In the genomic region with DNA sequence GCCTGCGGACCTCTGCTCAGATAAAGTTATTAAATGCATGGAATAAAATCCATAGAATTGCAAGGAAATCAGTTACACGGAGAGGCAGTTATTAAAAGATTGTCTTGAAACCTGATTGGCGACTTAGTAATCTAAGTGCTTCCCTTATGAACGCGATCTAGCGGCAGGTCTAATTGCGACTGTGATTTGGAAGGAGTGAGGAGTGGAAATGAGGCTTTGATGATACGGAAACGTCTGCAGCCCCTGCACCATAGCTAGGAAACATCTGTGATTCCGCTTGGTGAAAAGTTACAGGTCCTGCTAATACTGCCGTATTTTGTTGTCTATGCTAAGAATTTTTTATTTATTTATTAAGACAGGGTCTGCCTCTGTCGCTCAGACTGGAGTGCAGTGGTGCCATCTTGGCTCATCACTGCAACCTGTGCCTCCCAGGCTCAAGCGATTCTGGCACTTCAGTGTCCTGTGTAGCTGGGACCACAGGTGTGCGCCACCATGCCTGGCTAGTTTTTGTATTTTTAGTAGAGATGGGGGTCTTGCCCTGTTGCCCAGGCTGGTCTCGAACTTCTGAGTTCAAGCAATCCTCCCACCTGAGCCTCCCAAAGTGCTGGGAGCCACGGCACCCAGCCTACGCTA, we compare ENCODE assay signal across 8 cellular contexts. TPM values are rescaled to one million over a fixed set of nuclear protein-coding genes. Genes with fewer than 3 reads are reported as not detected.
A peak's percentile ranks its signal among the peaks of the same experiment; 100 is the strongest.
DNase-seq lines count a peak whose midpoint lies in the region; ATAC-seq, FAIRE-seq and TF ChIP-seq lines count a peak whose summit lies in the region.

No MANE protein-coding gene starts in this region.

- DNase-seq in OCI-M1 (lab: John Stamatoyannopoulos, UW) (peak; percentile 10), epithelial cell of esophagus (ENCODE audit: low read depth) (no peak), pancreas (no peak), SW480 (ENCODE audit: low spot score) (no peak), left lobe of liver (ENCODE audit: low spot score) (no peak)

- peak overlapping the region; percentile 100 for H3K4me3 ChIP-seq in DOHH2 (ENCODE audit: low read length)
- H3K4me3 ChIP-seq in epithelial cell of esophagus (ENCODE audit: low read length), result peak overlapping the region; percentile 86
- peak overlapping the region; percentile 53 to 99 (median 92) for H3K4me3 ChIP-seq in pancreas

- peaks cover 42% of the 10 kb centered on the region for H3K79me2 ChIP-seq in DOHH2 (ENCODE audit: control insufficient read depth, low read length)

- H3K27me3 ChIP-seq in DOHH2 (ENCODE audit: control insufficient read depth, low read length) (no peaks in the 10 kb centered on the region), pancreas (no peaks in the 10 kb centered on the region)

- no peak for FAIRE-seq in pancreas (lab: Jason Lieb, UNC)

- TF ChIP-seq CTCF in DOHH2 (IDR thresholded peaks at IDR 0.05; ENCODE audit: low read depth, low read length, poor library complexity, severe bottlenecking) (no peak), epithelial cell of esophagus (IDR thresholded peaks at IDR 0.05; ENCODE audit: insufficient read depth, low read depth, low read length, missing control alignments) (no peak), pancreas (IDR thresholded peaks at IDR 0.05) (no peak)

- 27 to 29% methylated on average over 17 of the region's 17 CpGs for WGBS in pancreas, 2 donors

- ATAC-seq in pancreas, result no peak
- ATAC-seq in left lobe of liver, result no peak
- ATAC-seq in HG02623 (IDR thresholded peaks at IDR 0.05; ENCODE audit: unreplicated experiment), result no peak
- no peak for ATAC-seq in HG02938 (IDR thresholded peaks at IDR 0.05; ENCODE audit: unreplicated experiment)

- no peaks in the 10 kb centered on the region for H3K9me2 ChIP-seq in DOHH2 (replicated peaks; ENCODE audit: control insufficient read depth, low read length)

- H3K4me1 ChIP-seq in DOHH2 (ENCODE audit: control insufficient read depth, low read length) (peaks cover 15% of the 10 kb centered on the region), pancreas (peaks cover 6 to 19% (median 19%) of the 10 kb centered on the region in 3 donors)

- intact Hi-C loops in pancreas (cut with DNase I), result no loop called here

- H4K20me1 ChIP-seq in DOHH2 (ENCODE audit: control insufficient read depth, insufficient read depth, low read depth, low read length), result no peaks in the 10 kb centered on the region

- no peaks in the 10 kb centered on the region for H3K9me3 ChIP-seq in DOHH2 (ENCODE audit: control insufficient read depth, insufficient read depth, low read length)
- H3K9me3 ChIP-seq in pancreas, result no peaks in the 10 kb centered on the region

- H3K27ac ChIP-seq in DOHH2 (ENCODE audit: low read depth, low read length), result peak overlapping the region; percentile 70
- H3K27ac ChIP-seq in pancreas, result peak overlapping the region in 3 of 4 donors; percentile 80 to 90 (median 85)

- peaks cover 3% of the 10 kb centered on the region; the same call in 1 of the 2 replicates for H3F3A ChIP-seq in DOHH2 (ENCODE audit: control insufficient read depth, insufficient read depth)

- H3K4me2 ChIP-seq in DOHH2 (ENCODE audit: low read length), result peak overlapping the region; percentile 97

- H3K36me3 ChIP-seq in DOHH2 (ENCODE audit: control insufficient read depth, low read length) (peaks cover 27% of the 10 kb centered on the region), pancreas (peaks cover 0 to 8% (median 8%) of the 10 kb centered on the region in 3 donors)

RNA-seq across cellular contexts. Expression of a gene that starts 0.9 kb away (rescaled TPM):
- total RNA-seq in pancreas, result 10 to 100 TPM; 32.1 to 56.3 (median 42.5) TPM
- polyA plus RNA-seq in pancreas, result 10 to 100 TPM; 57.8 to 70.8 TPM
- 105 TPM for total RNA-seq in left lobe of liver

RNA-seq across cellular contexts. Expression of a gene that starts 16.7 kb away (rescaled TPM):
- total RNA-seq in pancreas (100 to 1,000 TPM in 1 of 6 donors, 10 to 100 TPM in 5; 46.2 to 116 (median 64.4) TPM), left lobe of liver (214 TPM)
- 100 to 1,000 TPM in 1 of 2 donors, 10 to 100 TPM in 1; 65.2 to 200 TPM for polyA plus RNA-seq in pancreas

RNA-seq across cellular contexts. Expression of a gene that starts 22.8 kb away (rescaled TPM):
- total RNA-seq in pancreas, result 10 to 100 TPM; 35.3 to 67.4 (median 48.7) TPM
- 10 to 100 TPM; 63.8 to 64.4 TPM for polyA plus RNA-seq in pancreas
- total RNA-seq in left lobe of liver, result 48.1 TPM

RNA-seq across cellular contexts. Expression of a gene that starts 53.6 kb away (rescaled TPM):
- total RNA-seq in pancreas (1,000 to 10,000 TPM in 1 of 6 donors, 100 to 1,000 TPM in 5; 596 to 1,125 (median 797) TPM), left lobe of liver (410 TPM)
- polyA plus RNA-seq in pancreas, result 1,000 to 10,000 TPM; 1,641 to 1,709 TPM
